Comparison of ENCODE assay signal across 3 cellular contexts in the genomic region with DNA sequence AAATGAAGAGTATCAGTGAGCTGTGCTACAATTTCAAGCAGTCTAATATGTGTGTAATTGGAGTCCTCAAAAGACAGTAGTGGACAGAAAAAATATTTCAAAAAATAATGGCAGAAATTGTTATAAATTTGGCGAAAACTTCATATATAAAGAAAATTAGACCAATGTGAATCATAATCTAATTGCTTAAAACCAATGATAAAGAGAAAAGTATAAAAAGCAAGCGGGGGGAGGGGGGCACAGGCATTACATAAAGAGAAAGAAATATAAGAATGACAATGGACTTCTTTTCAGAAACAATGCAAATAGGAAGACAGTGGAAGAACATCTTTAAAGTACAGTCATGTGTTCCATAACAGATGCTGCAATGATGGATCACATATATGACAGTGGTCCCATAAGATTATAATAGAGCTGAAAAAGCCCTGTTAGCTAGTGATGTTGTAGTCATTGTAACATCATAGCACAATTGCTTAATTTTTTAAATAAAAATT.
A peak's percentile ranks its signal among the peaks of the same experiment; 100 is the strongest.
TF ChIP-seq lines count a peak whose summit lies in the region.

No MANE protein-coding gene starts in this region.

TF ChIP-seq in HCT116, 20 proteins besides CTCF, POLR2A, EP300 and RAD21:
- TF ChIP-seq CBX3 (IDR thresholded peaks at IDR 0.05; ENCODE audit: low read depth), result peak; percentile 41; the same call in 1 of the 2 replicates
- no peak for TF ChIP-seq YY1 (IDR thresholded peaks at IDR 0.05; ENCODE audit: extremely low read depth, insufficient replicate concordance, low read depth, low read length)

TF ChIP-seq in HEK293, 187 proteins besides CTCF, POLR2A, EP300 and RAD21:
- TF ChIP-seq ZNF133 (tag by site-specific recombination; IDR thresholded peaks at IDR 0.05), result peak; percentile 79; the same call in 1 of the 2 replicates
- TF ChIP-seq MZF1 (tag by site-specific recombination; IDR thresholded peaks at IDR 0.05; ENCODE audit: borderline replicate concordance), result no peak
- peak; percentile 44 for TF ChIP-seq SETDB1 (IDR thresholded peaks at IDR 0.05; ENCODE audit: insufficient read length, low read length)

TF ChIP-seq in K562, 482 proteins besides CTCF, POLR2A, EP300 and RAD21:
- TF ChIP-seq, protein P1, sequence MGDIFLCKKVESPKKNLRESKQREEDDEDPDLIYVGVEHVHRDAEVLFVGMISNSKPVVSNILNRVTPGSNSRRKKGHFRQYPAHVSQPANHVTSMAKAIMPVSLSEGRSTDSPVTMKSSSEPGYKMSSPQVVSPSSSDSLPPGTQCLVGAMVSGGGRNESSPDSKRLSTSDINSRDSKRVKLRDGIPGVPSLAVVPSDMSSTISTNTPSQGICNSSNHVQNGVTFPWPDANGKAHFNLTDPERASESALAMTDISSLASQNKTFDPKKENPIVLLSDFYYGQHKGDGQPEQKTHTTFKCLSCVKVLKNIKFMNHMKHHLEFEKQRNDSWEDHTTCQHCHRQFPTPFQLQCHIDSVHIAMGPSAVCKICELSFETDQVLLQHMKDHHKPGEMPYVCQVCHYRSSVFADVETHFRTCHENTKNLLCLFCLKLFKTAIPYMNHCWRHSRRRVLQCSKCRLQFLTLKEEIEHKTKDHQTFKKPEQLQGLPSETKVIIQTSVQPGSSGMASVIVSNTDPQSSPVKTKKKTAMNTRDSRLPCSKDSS (IDR thresholded peaks at IDR 0.05; ENCODE audit: low read depth, partially characterized antibody), result peak; percentile 52
- TF ChIP-seq TRIM24 (IDR thresholded peaks at IDR 0.05) (0 out of 4 replicates have a peak, but pooled peaks of 1 of the 2 experiments have one; percentile 23), CBX5 (IDR thresholded peaks at IDR 0.05; ENCODE audit: borderline replicate concordance, low read depth) (peak; percentile 40; the same call in 1 of the 2 replicates), CBX3 (IDR thresholded peaks at IDR 0.05; ENCODE audit: borderline replicate concordance in 1 of 2, low read length in 2 of 2) (peak in 1 of 2 experiments; percentile 58; a peak in 1 of 3 replicates), SMARCC2 (IDR thresholded peaks at IDR 0.05; ENCODE audit: low read depth) (no peak), PCBP2 (IDR thresholded peaks at IDR 0.05; ENCODE audit: low read depth, low read length, poor library complexity, severe bottlenecking) (no peak), IRF2 (CRISPR knock-in tag; IDR thresholded peaks at IDR 0.05) (no peak), TRIM28 (IDR thresholded peaks at IDR 0.05) (peak; percentile 78; the same call in 1 of the 2 replicates), RHOXF2B (CRISPR knock-in tag; conservative IDR thresholded peaks at IDR 0.05) (no peak), ZNF165 (CRISPR knock-in tag; IDR thresholded peaks at IDR 0.05; ENCODE audit: borderline replicate concordance) (no peak)
- TF ChIP-seq, protein P2, sequence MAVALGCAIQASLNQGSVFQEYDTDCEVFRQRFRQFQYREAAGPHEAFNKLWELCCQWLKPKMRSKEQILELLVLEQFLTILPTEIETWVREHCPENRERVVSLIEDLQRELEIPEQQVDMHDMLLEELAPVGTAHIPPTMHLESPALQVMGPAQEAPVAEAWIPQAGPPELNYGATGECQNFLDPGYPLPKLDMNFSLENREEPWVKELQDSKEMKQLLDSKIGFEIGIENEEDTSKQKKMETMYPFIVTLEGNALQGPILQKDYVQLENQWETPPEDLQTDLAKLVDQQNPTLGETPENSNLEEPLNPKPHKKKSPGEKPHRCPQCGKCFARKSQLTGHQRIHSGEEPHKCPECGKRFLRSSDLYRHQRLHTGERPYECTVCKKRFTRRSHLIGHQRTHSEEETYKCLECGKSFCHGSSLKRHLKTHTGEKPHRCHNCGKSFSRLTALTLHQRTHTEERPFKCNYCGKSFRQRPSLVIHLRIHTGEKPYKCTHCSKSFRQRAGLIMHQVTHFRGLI (CRISPR knock-in tag; IDR thresholded peaks at IDR 0.05), result no peak
- TF ChIP-seq, protein P3, sequence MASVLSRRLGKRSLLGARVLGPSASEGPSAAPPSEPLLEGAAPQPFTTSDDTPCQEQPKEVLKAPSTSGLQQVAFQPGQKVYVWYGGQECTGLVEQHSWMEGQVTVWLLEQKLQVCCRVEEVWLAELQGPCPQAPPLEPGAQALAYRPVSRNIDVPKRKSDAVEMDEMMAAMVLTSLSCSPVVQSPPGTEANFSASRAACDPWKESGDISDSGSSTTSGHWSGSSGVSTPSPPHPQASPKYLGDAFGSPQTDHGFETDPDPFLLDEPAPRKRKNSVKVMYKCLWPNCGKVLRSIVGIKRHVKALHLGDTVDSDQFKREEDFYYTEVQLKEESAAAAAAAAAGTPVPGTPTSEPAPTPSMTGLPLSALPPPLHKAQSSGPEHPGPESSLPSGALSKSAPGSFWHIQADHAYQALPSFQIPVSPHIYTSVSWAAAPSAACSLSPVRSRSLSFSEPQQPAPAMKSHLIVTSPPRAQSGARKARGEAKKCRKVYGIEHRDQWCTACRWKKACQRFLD (CRISPR knock-in tag; IDR thresholded peaks at IDR 0.05), result no peak
